12 cellular contexts compared by ENCODE assay signal in genomic region chr3:49134471-49135265, GRCh38. TPM values are rescaled to one million over a fixed set of nuclear protein-coding genes. Genes with fewer than 3 reads are reported as not detected.
DNase-seq lines count a peak whose midpoint lies in the region; FAIRE-seq and TF ChIP-seq lines count a peak whose summit lies in the region.
"Had no signal": no experiment of that assay in that cellular context is flagged by ENCODE, and none has a peak within 500 bp of the region (broad histone marks: within the 10 kb centered on the region; RNA-seq: fewer than 3 reads in every experiment).

No MANE protein-coding gene starts in this region.

- H3K36me3 ChIP-seq in adipocyte (ENCODE audit: control insufficient read depth, insufficient read depth, low read length, severe bottlenecking) (peaks cover 16% of the 10 kb centered on the region), hepatocyte (replicated peaks; ENCODE audit: insufficient read depth, low read depth) (no peaks in the 10 kb centered on the region), skeletal muscle satellite cell (ENCODE audit: insufficient read depth, low read length) (peaks cover 25% of the 10 kb centered on the region), Peyer's patch (peaks cover 0 to 13% (median 0%) of the 10 kb centered on the region in 3 donors)

- H3K9ac ChIP-seq in adipocyte (ENCODE audit: low read length), result no peak overlapping the region
- H3K9ac ChIP-seq in skeletal muscle satellite cell (ENCODE audit: low read depth, low read length), result no peak overlapping the region

- H3K79me2 ChIP-seq in hepatocyte, result peaks cover 28% of the 10 kb centered on the region

- DNase-seq in HTR-8/SVneo (ENCODE audit: insufficient read length, low spot score) (peak; percentile 33), adipocyte (ENCODE audit: low read depth) (no peak), hepatocyte (ENCODE audit: low spot score) (no peak), NOMO-1 treated with dmso at 0.1 percent for 144 hours (lab: John Stamatoyannopoulos, UW; ENCODE audit: unreplicated experiment) (no peak), Peyer's patch (no peak), ecto neural progenitor cell (ENCODE audit: low spot score) (no peak), putamen (ENCODE audit: low spot score) (no peak)
- DNase-seq: activated CD4-positive, alpha-beta T cell treated with anti-CD3 and anti-CD28 coated beads, Interleukin-2, amount 10 ng/mL, durations not matched to agents 24 days and 14 days; DMS 273 treated with DMSO at 0.1 percent for 48 hours; foreskin melanocyte had no signal

- H3K4me3 ChIP-seq in adipocyte (ENCODE audit: low read length) (peak overlapping the region; percentile 90), hepatocyte (no peak overlapping the region), skeletal muscle satellite cell (ENCODE audit: low read length) (no peak overlapping the region), Peyer's patch (no peak overlapping the region)

- H2AFZ ChIP-seq in hepatocyte, result peak overlapping the region; percentile 99

- no peaks in the 10 kb centered on the region for H4K20me1 ChIP-seq in hepatocyte (ENCODE audit: insufficient read depth, poor library complexity, severe bottlenecking)

- no peak for TF ChIP-seq POLR2A in Peyer's patch (IDR thresholded peaks at IDR 0.05)

- H3K27ac ChIP-seq in hepatocyte (no peak overlapping the region), Peyer's patch (peak overlapping the region in 1 of 4 donors; percentile 21)
- H3K27ac ChIP-seq: SK-N-MC had no signal

- H3K9me3 ChIP-seq in adipocyte (ENCODE audit: control insufficient read depth, low read length) (no peaks in the 10 kb centered on the region), hepatocyte (ENCODE audit: low read depth) (no peaks in the 10 kb centered on the region), skeletal muscle satellite cell (replicated peaks; ENCODE audit: low read length) (no peaks in the 10 kb centered on the region), Peyer's patch (no peaks in the 10 kb centered on the region)

- H3K4me2 ChIP-seq in hepatocyte (peak overlapping the region; percentile 99), skeletal muscle satellite cell (ENCODE audit: low read length) (peak overlapping the region; percentile 95)

- WGBS in hepatocyte (ENCODE audit: low lambda C conversion rate, missing lambda C conversion rate), result 63% methylated on average over 3 of the region's 3 CpGs

- TF ChIP-seq CTCF in hepatocyte (IDR thresholded peaks at IDR 0.05; ENCODE audit: poor library complexity), result peak; percentile 18
- TF ChIP-seq CTCF in Peyer's patch (IDR thresholded peaks at IDR 0.05), result no peak

- H3K27me3 ChIP-seq in adipocyte (replicated peaks; ENCODE audit: control insufficient read depth, insufficient read depth, low read length) (peaks cover 3% of the 10 kb centered on the region), hepatocyte (no peaks in the 10 kb centered on the region), skeletal muscle satellite cell (ENCODE audit: control insufficient read depth, insufficient read depth, low read length) (peaks cover 8% of the 10 kb centered on the region), Peyer's patch (no peaks in the 10 kb centered on the region)

- FAIRE-seq in HTR-8/SVneo (lab: Jason Lieb, UNC), result peak; percentile 71

- no peaks in the 10 kb centered on the region for H3K9me2 ChIP-seq in hepatocyte (replicated peaks; ENCODE audit: insufficient read depth)

- H3K4me1 ChIP-seq in adipocyte (ENCODE audit: control insufficient read depth, insufficient read depth, low read length) (peaks cover 13% of the 10 kb centered on the region), hepatocyte (ENCODE audit: insufficient read depth) (peaks cover 19% of the 10 kb centered on the region), skeletal muscle satellite cell (ENCODE audit: control insufficient read depth, insufficient read depth, low read length) (peaks cover 21% of the 10 kb centered on the region), Peyer's patch (peaks cover 0 to 36% (median 0%) of the 10 kb centered on the region in 4 donors)

RNA-seq across cellular contexts. Expression of gene LAMB2, which starts 1.8 kb away (rescaled TPM):
- total RNA-seq in hepatocyte (343 and 396 TPM in 2 replicates), Peyer's patch (100 to 1,000 TPM; 293 to 476 (median 348) TPM)
- polyA plus RNA-seq in hepatocyte, result 437 and 474 TPM in 2 replicates
- total RNA-seq in skeletal muscle satellite cell (2012; rRNA removed), result 126 and 130 TPM in 2 replicates
- total RNA-seq: activated CD4-positive, alpha-beta T cell treated with anti-CD3 and anti-CD28 coated beads, Interleukin-2, amount 10 ng/mL, durations not matched to agents 24 days and 14 days had no signal

RNA-seq across cellular contexts. Expression of gene USP19, which starts 14.0 kb away (rescaled TPM):
- 44.2 and 44.6 TPM in 2 replicates for total RNA-seq in hepatocyte
- 31.4 and 32.7 TPM in 2 replicates for polyA plus RNA-seq in hepatocyte
- 29.7 and 30.9 TPM in 2 replicates for total RNA-seq in skeletal muscle satellite cell (2012; rRNA removed)
- 10 to 100 TPM; 42.9 to 96.0 (median 61.8) TPM for total RNA-seq in Peyer's patch

RNA-seq across cellular contexts. Expression of gene QARS1, which starts 30.1 kb away (rescaled TPM):
- total RNA-seq in hepatocyte (206 and 232 TPM in 2 replicates), Peyer's patch (100 to 1,000 TPM; 295 to 361 (median 342) TPM)
- 104 and 112 TPM in 2 replicates for polyA plus RNA-seq in hepatocyte
- total RNA-seq in skeletal muscle satellite cell (2012; rRNA removed), result 241 and 389 TPM in 2 replicates

RNA-seq across cellular contexts. Expression of gene CCDC71, which starts 31.5 kb away (rescaled TPM):
- total RNA-seq in hepatocyte (36.5 and 40.9 TPM in 2 replicates), Peyer's patch (10 to 100 TPM; 12.4 to 39.3 (median 37.5) TPM)
- 0.09 and 0.60 TPM in 2 replicates for polyA plus RNA-seq in hepatocyte
- total RNA-seq in skeletal muscle satellite cell (2012; rRNA removed), result 21.3 and 23.8 TPM in 2 replicates

RNA-seq across cellular contexts. Expression of gene KLHDC8B, which starts 36.7 kb away (rescaled TPM):
- total RNA-seq in hepatocyte (54.6 and 72.0 TPM in 2 replicates), Peyer's patch (10 to 100 TPM in 1 of 4 donors, 1 to 10 TPM in 3; 3.9 to 13.7 (median 9.5) TPM)
- polyA plus RNA-seq in hepatocyte, result 86.4 and 97.1 TPM in 2 replicates
- 6.1 and 7.6 TPM in 2 replicates for total RNA-seq in skeletal muscle satellite cell (2012; rRNA removed)
